ENCODE assay signal across 1 cellular context in genomic region chr9:134252084-134252830, GRCh38.
TF ChIP-seq lines count a peak whose summit lies in the region.

No MANE protein-coding gene starts in this region.

TF ChIP-seq in HEK293, 187 proteins besides CTCF, POLR2A, EP300 and RAD21 (continued from another document):
- TF ChIP-seq ZNF518A (tag by site-specific recombination; conservative IDR thresholded peaks at IDR 0.05; ENCODE audit: low read depth) (no peak), YY1 (tag by site-specific recombination; IDR thresholded peaks at IDR 0.05) (no peak), ZNF169 (tag by site-specific recombination; IDR thresholded peaks at IDR 0.05) (no peak), KLF7 (tag by site-specific recombination; IDR thresholded peaks at IDR 0.05; ENCODE audit: borderline replicate concordance) (no peak), SP7 (tag by site-specific recombination; IDR thresholded peaks at IDR 0.05) (no peak), ZNF510 (tag by site-specific recombination; IDR thresholded peaks at IDR 0.05; ENCODE audit: insufficient replicate concordance) (no peak)
